2 cellular contexts compared by ENCODE assay signal in genomic region chr1:230899845-230900251, GRCh38.
TF ChIP-seq lines count a peak whose summit lies in the region.

No MANE protein-coding gene starts in this region.

TF ChIP-seq in liver, 16 proteins besides CTCF, POLR2A, EP300 and RAD21:
- TF ChIP-seq NR2F2 (IDR thresholded peaks at IDR 0.05), result peak; percentile 52
- peak; percentile 30 to 40 for TF ChIP-seq JUND (IDR thresholded peaks at IDR 0.05)
- no peak for TF ChIP-seq ATF3 (IDR thresholded peaks at IDR 0.05)
- no peak for TF ChIP-seq EGR1 (IDR thresholded peaks at IDR 0.05; ENCODE audit: low read depth in 2 of 2)
- TF ChIP-seq ZBTB33 (IDR thresholded peaks at IDR 0.05), result no peak
- peak; percentile 32 for TF ChIP-seq MAX (IDR thresholded peaks at IDR 0.05)
- peak; percentile 18 for TF ChIP-seq REST (IDR thresholded peaks at IDR 0.05)

TF ChIP-seq in HepG2, 621 proteins besides CTCF, POLR2A, EP300 and RAD21:
- TF ChIP-seq ATF6 (CRISPR knock-in tag; conservative IDR thresholded peaks at IDR 0.05) (no peak), IRF1 (CRISPR knock-in tag; IDR thresholded peaks at IDR 0.05; ENCODE audit: low read depth) (no peak), ZNF749 (CRISPR knock-in tag; IDR thresholded peaks at IDR 0.05; ENCODE audit: borderline replicate concordance) (no peak), CHD4 (IDR thresholded peaks at IDR 0.05; ENCODE audit: borderline replicate concordance, low read length) (no peak), MYC (CRISPR knock-in tag; IDR thresholded peaks at IDR 0.05; ENCODE audit: borderline replicate concordance) (no peak), HNRNPH1 (optimal IDR thresholded peaks at IDR 0.05; ENCODE audit: low read depth, low read length) (no peak), IRX3 (CRISPR knock-in tag; IDR thresholded peaks at IDR 0.05; ENCODE audit: borderline replicate concordance, low read depth) (no peak)
